ENCODE assay signal across 8 cellular contexts in genomic region chr12:89708793-89709156, GRCh38. TPM values are rescaled to one million over a fixed set of nuclear protein-coding genes. Genes with fewer than 3 reads are reported as not detected.
DNase-seq lines count a peak whose midpoint lies in the region; ATAC-seq and TF ChIP-seq lines count a peak whose summit lies in the region.

Gene ATP2B1, minus strand, starts transcription at chr12:89708838. Its CDS starts 52,952 bp downstream, at chr12:89655886.

- intact Hi-C loops in esophagus squamous epithelium (cut with DNase I) = no loop called here

- no peaks in the 10 kb centered on the region for H3K9me3 ChIP-seq in HUES48 (ENCODE audit: control insufficient read depth, insufficient read depth, low read length)
- no peaks in the 10 kb centered on the region for H3K9me3 ChIP-seq in esophagus squamous epithelium

- WGBS in esophagus squamous epithelium, 2 donors = no CpG with 5 or more reads among the region's 55 CpGs

- peaks cover 9% of the 10 kb centered on the region for H3K4me1 ChIP-seq in HUES48 (ENCODE audit: control insufficient read depth, insufficient read depth, low read length)
- peaks cover 5 to 34% (median 8%) of the 10 kb centered on the region in 3 donors for H3K4me1 ChIP-seq in esophagus squamous epithelium

- peak within 1 kb of the TSS; percentile 91 for H3K9ac ChIP-seq in HUES48 (ENCODE audit: low read depth, low read length)

- peak within 1 kb of the TSS; percentile 90 for H3K27ac ChIP-seq in HUES48 (ENCODE audit: low read depth, low read length)
- peak within 1 kb of the TSS; percentile 94 to 99 (median 98) for H3K27ac ChIP-seq in esophagus squamous epithelium

- H3K36me3 Mint-ChIP-seq in activated T-cell treated with anti-CD3 and anti-CD28 coated beads, Interleukin-2, amount 50 U/mL, for 72 hours (ENCODE audit: insufficient read depth in 2 of 2) = no peaks in the 10 kb centered on the region
- peaks cover 7 to 14% of the 10 kb centered on the region in 2 donors for H3K36me3 Mint-ChIP-seq in naive B cell
- peaks cover 15 to 35% of the 10 kb centered on the region in 2 donors for H3K36me3 Mint-ChIP-seq in stimulated activated naive B cell treated with anti-CD40 and anti-IgM and Interleukin-4, amounts not matched to agents 10 μg/mL and 1 μg/mL and 100 μg/mL, for 72 hours

- H3K4me1 Mint-ChIP-seq in activated T-cell treated with anti-CD3 and anti-CD28 coated beads, Interleukin-2, amount 50 U/mL, for 72 hours (ENCODE audit: low read depth) = peaks cover 43% of the 10 kb centered on the region
- peaks cover 34 to 52% (median 35%) of the 10 kb centered on the region in 3 donors for H3K4me1 Mint-ChIP-seq in naive B cell
- peaks cover 12 to 27% of the 10 kb centered on the region in 2 donors for H3K4me1 Mint-ChIP-seq in stimulated activated naive B cell treated with anti-CD40 and anti-IgM and Interleukin-4, amounts not matched to agents 10 μg/mL and 1 μg/mL and 100 μg/mL, for 72 hours

- H3K27me3 ChIP-seq in HUES48 (ENCODE audit: control insufficient read depth, insufficient read depth, low read length) (peaks cover 44% of the 10 kb centered on the region), esophagus squamous epithelium (no peaks in the 10 kb centered on the region)

- DNase-seq in DMS 273 (lab: John Stamatoyannopoulos, UW; ENCODE audit: unreplicated experiment) = peak; percentile 89
- peak; percentile 90 to 91 for DNase-seq in activated T-cell treated with anti-CD3 and anti-CD28 coated beads, Interleukin-2, amount 50 U/mL, for 72 hours
- peak; percentile 37 for DNase-seq in esophagus squamous epithelium (lab: John Stamatoyannopoulos, UW)
- DNase-seq in naive B cell = peak; percentile 94
- DNase-seq in stimulated activated naive B cell treated with anti-CD40 and anti-IgM and Interleukin-4, amounts not matched to agents 10 μg/mL and 1 μg/mL and 100 μg/mL, for 72 hours = peak; percentile 89

- H3K27me3 Mint-ChIP-seq in activated T-cell treated with anti-CD3 and anti-CD28 coated beads, Interleukin-2, amount 50 U/mL, for 72 hours (ENCODE audit: low read depth) = no peaks in the 10 kb centered on the region
- no peaks in the 10 kb centered on the region for H3K27me3 Mint-ChIP-seq in naive B cell
- no peaks in the 10 kb centered on the region for H3K27me3 Mint-ChIP-seq in stimulated activated naive B cell treated with anti-CD40 and anti-IgM and Interleukin-4, amounts not matched to agents 10 μg/mL and 1 μg/mL and 100 μg/mL, for 72 hours

- peak; percentile 58 for ATAC-seq in GM21390 (IDR thresholded peaks at IDR 0.05; ENCODE audit: unreplicated experiment)
- ATAC-seq in activated T-cell treated with anti-CD3 and anti-CD28 coated beads, Interleukin-2, amount 50 U/mL, for 72 hours (replicated peaks in 1 of 2) = peak; percentile 75 to 76
- peak; percentile 61 to 63 for ATAC-seq in naive B cell (ENCODE audit: low read depth in 2 of 2)
- ATAC-seq in stimulated activated naive B cell treated with anti-CD40 and anti-IgM and Interleukin-4, amounts not matched to agents 10 μg/mL and 1 μg/mL and 100 μg/mL, for 72 hours (replicated peaks) = peak; percentile 69 to 72

- H3K4me3 ChIP-seq in HUES48 (ENCODE audit: low read depth, low read length) = peak within 1 kb of the TSS; percentile 96
- peak within 1 kb of the TSS; percentile 91 to 95 (median 94) for H3K4me3 ChIP-seq in esophagus squamous epithelium

- peak within 1 kb of the TSS; percentile 96 to 97 for H3K4me3 Mint-ChIP-seq in activated T-cell treated with anti-CD3 and anti-CD28 coated beads, Interleukin-2, amount 50 U/mL, for 72 hours
- peak within 1 kb of the TSS; percentile 94 to 99 (median 98) for H3K4me3 Mint-ChIP-seq in naive B cell
- peak within 1 kb of the TSS; percentile 91 for H3K4me3 Mint-ChIP-seq in stimulated activated naive B cell treated with anti-CD40 and anti-IgM and Interleukin-4, amounts not matched to agents 10 μg/mL and 1 μg/mL and 100 μg/mL, for 72 hours

- H3K36me3 ChIP-seq in HUES48 (ENCODE audit: control insufficient read depth, insufficient read depth, low read length) = no peaks in the 10 kb centered on the region
- H3K36me3 ChIP-seq in esophagus squamous epithelium = no peaks in the 10 kb centered on the region

- no peaks in the 10 kb centered on the region for H3K9me3 Mint-ChIP-seq in activated T-cell treated with anti-CD3 and anti-CD28 coated beads, Interleukin-2, amount 50 U/mL, for 72 hours
- H3K9me3 Mint-ChIP-seq in naive B cell = no peaks in the 10 kb centered on the region
- peaks cover 0 to 4% of the 10 kb centered on the region in 2 donors for H3K9me3 Mint-ChIP-seq in stimulated activated naive B cell treated with anti-CD40 and anti-IgM and Interleukin-4, amounts not matched to agents 10 μg/mL and 1 μg/mL and 100 μg/mL, for 72 hours

- H3K27ac Mint-ChIP-seq in activated T-cell treated with anti-CD3 and anti-CD28 coated beads, Interleukin-2, amount 50 U/mL, for 72 hours = peak within 1 kb of the TSS; percentile 93
- H3K27ac Mint-ChIP-seq in naive B cell = peak within 1 kb of the TSS; percentile 97 to 100 (median 99)
- peak within 1 kb of the TSS; percentile 98 for H3K27ac Mint-ChIP-seq in stimulated activated naive B cell treated with anti-CD40 and anti-IgM and Interleukin-4, amounts not matched to agents 10 μg/mL and 1 μg/mL and 100 μg/mL, for 72 hours

- TF ChIP-seq POLR2A in esophagus squamous epithelium (IDR thresholded peaks at IDR 0.05) = peak in 3 of 4 donors; percentile 88 to 96 (median 95)

- peak in 4 of 6 experiments; percentile 6 to 42 (median 22) for TF ChIP-seq CTCF in esophagus squamous epithelium (IDR thresholded peaks at IDR 0.05)

TF ChIP-seq in PFSK-1, 5 proteins besides CTCF, POLR2A, EP300 and RAD21:
- TF ChIP-seq REST (IDR thresholded peaks at IDR 0.05; ENCODE audit: insufficient read depth in 1 of 2, low read depth in 2 of 2, low read length in 2 of 2) = no peak
- TF ChIP-seq FOXP2 (optimal IDR thresholded peaks at IDR 0.05; ENCODE audit: borderline replicate concordance, extremely low read depth, extremely low read length, insufficient read depth) = peak; percentile 13
- peak; percentile 74; the same call in 1 of the 2 replicates for TF ChIP-seq POLR2AphosphoS5 (IDR thresholded peaks at IDR 0.05; ENCODE audit: low read depth, low read length)
- no peak for TF ChIP-seq SIN3A (IDR thresholded peaks at IDR 0.05; ENCODE audit: borderline replicate concordance, insufficient read depth, low read length)
- TF ChIP-seq TAF1 (IDR thresholded peaks at IDR 0.05; ENCODE audit: borderline replicate concordance, insufficient read depth, low read length) = peak; percentile 86

RNA-seq across cellular contexts. Expression of gene ATP2B1, which starts in this region (rescaled TPM):
- 13.5 TPM for polyA plus RNA-seq in PFSK-1 (2012; ENCODE audit: insufficient read length, low read depth)
- total RNA-seq in activated T-cell treated with anti-CD3 and anti-CD28 coated beads, Interleukin-2, amount 50 U/mL, for 72 hours = 10 to 100 TPM; 19.4 to 25.5 TPM
- 10 to 100 TPM; 10.9 to 32.4 (median 21.0) TPM for total RNA-seq in esophagus squamous epithelium
- polyA plus RNA-seq in naive B cell (ENCODE audit: low read depth in 6 of 6) = 100 to 1,000 TPM in 3 of 6 donors, 10 to 100 TPM in 3; 92.2 to 113 (median 103) TPM

Comparison
In these comparisons a context has a peak if more than half of its experiments do, and no peak if none do; other contexts are left out.
1. Peak in every context shown above with its lines: DNase-seq, ATAC-seq, H3K4me3 ChIP-seq and H3K27ac ChIP-seq.
2. DNase-seq: peak in every context shown above with its lines; median percentile 94 in naive B cell; 90 in activated T-cell treated with anti-CD3 and anti-CD28 coated beads, Interleukin-2, amount 50 U/mL, for 72 hours; 89 in DMS 273; 89 in stimulated activated naive B cell treated with anti-CD40 and anti-IgM and Interleukin-4, amounts not matched to agents 10 μg/mL and 1 μg/mL and 100 μg/mL, for 72 hours; 37 in esophagus squamous epithelium.